Comparison of ENCODE assay signal across 19 cellular contexts in genomic region chr5:136457390-136458094, GRCh38.
DNase-seq lines count a peak whose midpoint lies in the region; ATAC-seq and TF ChIP-seq lines count a peak whose summit lies in the region.
"Had no signal": no experiment of that assay in that cellular context is flagged by ENCODE, and none has a peak within 500 bp of the region (broad histone marks: within the 10 kb centered on the region; RNA-seq: fewer than 3 reads in every experiment).

No MANE protein-coding gene starts in this region.

- DNase-seq in NCI-H748 (lab: John Stamatoyannopoulos, UW; ENCODE audit: unreplicated experiment): peak; percentile 58
- no peak for DNase-seq in NCI-H748 treated with DMSO at 0.1 percent for 48 hours (lab: John Stamatoyannopoulos, UW)
- DNase-seq in NCI-H345 (lab: John Stamatoyannopoulos, UW): peak; percentile 78
- peak; percentile 11 for DNase-seq in cerebellum (ENCODE audit: low spot score)
- DNase-seq in stomach: peak; percentile 50
- DNase-seq in stimulated activated naive CD4-positive, alpha-beta T cell (lab: John Stamatoyannopoulos, UW): no peak
- DNase-seq: activated CD8-positive, alpha-beta memory T cell treated with anti-CD3 and anti-CD28 coated beads for 24 hours; HFFc6; mesenchymal stem cell; SIG-M5; T-helper 17 cell; uterus had no signal

- H3K4me1 ChIP-seq in stomach: no peaks in the 10 kb centered on the region
- H3K4me1 ChIP-seq: A549, esophagus muscularis mucosa, uterus had no signal

- H3K27ac ChIP-seq in stomach: no peak overlapping the region
- H3K27ac ChIP-seq: A549, C4-2B, cardiac muscle cell, esophagus muscularis mucosa, uterus had no signal

- no peak for TF ChIP-seq CTCF in stomach (IDR thresholded peaks at IDR 0.05)

- WGBS in stomach, 5 donors: 43 to 65% (median 63%) methylated on average over 2 of the region's 2 CpGs

- intact Hi-C loops in stomach (cut with DNase I; ENCODE audit: low total_unique reads): no loop called here

- H3K36me3 ChIP-seq in stomach: no peaks in the 10 kb centered on the region
- H3K36me3 ChIP-seq: cardiac muscle cell, esophagus muscularis mucosa, uterus had no signal

- H3K4me3 ChIP-seq in stomach: no peak overlapping the region
- H3K4me3 ChIP-seq: A549, cardiac muscle cell, esophagus muscularis mucosa, uterus had no signal

- H3K27me3 ChIP-seq in stomach: no peaks in the 10 kb centered on the region
- H3K27me3 ChIP-seq: cardiac muscle cell, esophagus muscularis mucosa, uterus had no signal

- ATAC-seq in HG03571 (IDR thresholded peaks at IDR 0.05; ENCODE audit: unreplicated experiment): no peak
- no peak for ATAC-seq in HG02970 (IDR thresholded peaks at IDR 0.05; ENCODE audit: low FRiP score, unreplicated experiment)
- ATAC-seq: A549, T-helper 17 cell, WTC11 had no signal

- TF ChIP-seq EP300 in stomach (IDR thresholded peaks at IDR 0.05): no peak

- H3K9me3 ChIP-seq in stomach: no peaks in the 10 kb centered on the region
- H3K9me3 ChIP-seq: A549, esophagus muscularis mucosa, uterus had no signal

- no peak for TF ChIP-seq POLR2A in stomach (IDR thresholded peaks at IDR 0.05)

Comparison
In these comparisons a context has a peak if more than half of its experiments do, and no peak if none do; other contexts are left out.
1. DNase-seq: peak in NCI-H748 (single experiment), NCI-H345 (single experiment), cerebellum (single experiment) and stomach (single experiment); none in NCI-H748 treated with DMSO at 0.1 percent for 48 hours (single experiment) and stimulated activated naive CD4-positive, alpha-beta T cell (0 of 6).